In genomic region chr5:131778141-131778540, GRCh38 we compare ENCODE assay signal across 5 cellular contexts. TPM values are rescaled to one million over a fixed set of nuclear protein-coding genes. Genes with fewer than 3 reads are reported as not detected.
DNase-seq lines count a peak whose midpoint lies in the region; FAIRE-seq and TF ChIP-seq lines count a peak whose summit lies in the region.
"Not testable (repeated sequence)": the region's sequence is repeated elsewhere in the genome, so short reads cannot be mapped to it uniquely, and the experiment has no call there.

No MANE protein-coding gene starts in this region.

- intact Hi-C loops in CD14-positive monocyte (cut with micrococcal nuclease), result not testable (repeated sequence)

- not testable (repeated sequence) for TF ChIP-seq POLR2A in H54 (IDR thresholded peaks at IDR 0.05; ENCODE audit: low read depth, low read length)

- peaks cover 12 to 15% of the 10 kb centered on the region in 2 donors for H3K36me3 Mint-ChIP-seq in CD14-positive monocyte
- H3K36me3 Mint-ChIP-seq in endodermal cell (ENCODE audit: low read depth), result peaks cover 13% of the 10 kb centered on the region
- H3K36me3 Mint-ChIP-seq in nephron progenitor cell (ENCODE audit: low read depth), result peaks cover 38% of the 10 kb centered on the region

- not testable (repeated sequence) for H3K27me3 Mint-ChIP-seq in CD14-positive monocyte (ENCODE audit: low read depth in 3 of 3); endodermal cell (ENCODE audit: insufficient read depth); nephron progenitor cell (ENCODE audit: low read depth, poor library complexity)

- not testable (repeated sequence) for H3K27me3 ChIP-seq in endodermal cell (ENCODE audit: control insufficient read depth, insufficient read depth, low read length, poor library complexity, severe bottlenecking)

- not testable (repeated sequence) for H3K36me3 ChIP-seq in HEK293 (ENCODE audit: control insufficient read depth in 2 of 2, insufficient read depth in 1 of 2, low read length in 2 of 2); endodermal cell (ENCODE audit: control insufficient read depth, insufficient read depth, low read length)

- H3K27ac Mint-ChIP-seq in CD14-positive monocyte, result peak overlapping the region in 5 of 7 donors; percentile 3 to 42 (median 25)
- H3K27ac Mint-ChIP-seq in endodermal cell, result peak overlapping the region; percentile 1
- peak overlapping the region; percentile 21 for H3K27ac Mint-ChIP-seq in nephron progenitor cell

- WGBS in endodermal cell (ENCODE audit: insufficient coverage in 1 of 2, insufficient read length in 1 of 2), 2 experiments, result no CpG with 5 or more reads among the region's 1 CpG

- not testable (repeated sequence) for TF ChIP-seq CTCF in CD14-positive monocyte (IDR thresholded peaks at IDR 0.05); HEK293 (tag by site-specific recombination; IDR thresholded peaks at IDR 0.05); endodermal cell (conservative IDR thresholded peaks at IDR 0.05); nephron progenitor cell (IDR thresholded peaks at IDR 0.05)

- not testable (repeated sequence) for H3K9me3 ChIP-seq in HEK293 (ENCODE audit: control insufficient read depth, insufficient read depth, low read depth, low read length); endodermal cell (ENCODE audit: control insufficient read depth, low read length)

- peak; percentile 33 for FAIRE-seq in H54 (lab: Jason Lieb, UNC)

- POLR2A ChIA-PET in HEK293 (lab: Yijun Ruan, JAX), result not testable (repeated sequence)

- H3K9me3 Mint-ChIP-seq in CD14-positive monocyte, endodermal cell: not testable (repeated sequence)
- peaks cover 35% of the 10 kb centered on the region for H3K9me3 Mint-ChIP-seq in nephron progenitor cell

- peaks cover 18% of the 10 kb centered on the region for H3K4me1 Mint-ChIP-seq in CD14-positive monocyte
- H3K4me1 Mint-ChIP-seq in endodermal cell, nephron progenitor cell: not testable (repeated sequence)

- not testable (repeated sequence) for H3K4me3 Mint-ChIP-seq in CD14-positive monocyte, endodermal cell, nephron progenitor cell

- H3K4me3 ChIP-seq in HEK293 (ENCODE audit: low read depth, low read length); endodermal cell (ENCODE audit: low read length): not testable (repeated sequence)

- not testable (repeated sequence) for H3K27ac ChIP-seq in HEK293 (ENCODE audit: extremely low read depth, low read depth, low read length); endodermal cell (ENCODE audit: low read depth, low read length)

- not testable (repeated sequence) for H3K4me1 ChIP-seq in HEK293 (ENCODE audit: control insufficient read depth, insufficient read depth, low read length); endodermal cell (ENCODE audit: control insufficient read depth, insufficient read depth, low read length)

- DNase-seq in CD14-positive monocyte (ENCODE audit: low spot score); H54 (ENCODE audit: insufficient read length, low spot score); endodermal cell; nephron progenitor cell: not testable (repeated sequence)

- CTCF ChIA-PET in HEK293 (lab: Yijun Ruan, JAX), result not testable (repeated sequence)

- not testable (repeated sequence) for H3K9ac ChIP-seq in endodermal cell (ENCODE audit: extremely low read depth, low read length, poor library complexity, severe bottlenecking)

TF ChIP-seq in HEK293, 187 proteins besides CTCF, POLR2A, EP300 and RAD21:
- TF ChIP-seq PRDM1 (tag by site-specific recombination; IDR thresholded peaks at IDR 0.05) (peak; percentile 61; the same call in 1 of the 2 replicates), SCRT2 (tag by site-specific recombination; IDR thresholded peaks at IDR 0.05) (peak; percentile 36), ZNF184 (tag by site-specific recombination; IDR thresholded peaks at IDR 0.05) (peak; percentile 83)

RNA-seq across cellular contexts. Expression of gene FNIP1, which starts 18.7 kb away (rescaled TPM):
- polyA plus RNA-seq in CD14-positive monocyte, result 10 to 100 TPM; 13.6 to 17.3 TPM
- 10 to 100 TPM; 19.9 to 25.6 TPM for total RNA-seq in endodermal cell
- polyA plus RNA-seq in endodermal cell (2013, experiment 1 of 2), result 12.9 TPM
- polyA plus RNA-seq in endodermal cell (2013, experiment 2 of 2), result 12.7 TPM
